ENCODE assay signal across 29 cellular contexts in genomic region chr11:27004103-27004502, GRCh38. TPM values are rescaled to one million over a fixed set of nuclear protein-coding genes. Genes with fewer than 3 reads are reported as not detected.
"Had no signal": no experiment of that assay in that cellular context is flagged by ENCODE, and none has a peak within 500 bp of the region (broad histone marks: within the 10 kb centered on the region; RNA-seq: fewer than 3 reads in every experiment).

No MANE protein-coding gene starts in this region.

- H3K4me3 ChIP-seq: MG63 had no signal

- H3K27me3 ChIP-seq: MG63 had no signal

- ATAC-seq: activated naive CD4-positive, alpha-beta T cell treated with anti-CD3 and anti-CD28 coated beads, Interleukin-2, amount 50 U/mL, for 72 hours; activated T-cell treated with anti-CD3 and anti-CD28 coated beads, Interleukin-2, amount 50 U/mL, for 4 hours had no signal

- DNase-seq: activated B cell treated with CpG ODN at 0.5 μM for 24 hours; activated CD4-positive, alpha-beta memory T cell treated with anti-CD3 and anti-CD28 coated beads for 36 hours; activated CD4-positive, alpha-beta T cell treated with anti-CD3 and anti-CD28 coated beads for 4 hours; activated CD4-positive, alpha-beta T cell treated with anti-CD3 and anti-CD28 coated beads, Interleukin-2, amount 50 U/mL, for 1 hour; activated CD4-positive, CD25-positive, alpha-beta regulatory T cell treated with anti-CD3 and anti-CD28 coated beads, Interleukin-2, amount 50 U/mL, for 72 hours; activated CD8-positive, alpha-beta memory T cell treated with anti-CD3 and anti-CD28 coated beads, Interleukin-2, amount 50 U/mL, for 4 hours; activated gamma-delta T cell treated with Interleukin-2 at 50 U/mL for 16 hours; activated naive CD4-positive, alpha-beta T cell treated with anti-CD3 and anti-CD28 coated beads for 36 hours; activated T-cell treated with anti-CD3 and anti-CD28 coated beads for 4 hours; activated T-cell treated with anti-CD3 and anti-CD28 coated beads, Interleukin-2, amount 50 U/mL, for 4 hours; anterior cingulate cortex; central memory CD4-positive, alpha-beta T cell; Kasumi-1; KG1; MG63; NCI-H1048; NCI-H146; NCI-H187 treated with DMSO at 0.1 percent for 48 hours; NCI-H2081; NCI-H446; NCI-H524 treated with DMSO at 0.1 percent for 48 hours; OCI-M1; Right ventricle myocardium superior; SW 1271; T-helper 1 cell; T-helper 2 cell; T-helper 9 cell had no signal

- H3K36me3 ChIP-seq: MG63 had no signal

RNA-seq across cellular contexts. Expression of gene FIBIN, which starts 10.2 kb away (rescaled TPM):
- total RNA-seq: activated B cell treated with CpG ODN at 0.5 μM for 24 hours; activated CD4-positive, alpha-beta memory T cell treated with anti-CD3 and anti-CD28 coated beads for 36 hours; activated naive CD4-positive, alpha-beta T cell treated with anti-CD3 and anti-CD28 coated beads for 36 hours; activated naive CD4-positive, alpha-beta T cell treated with anti-CD3 and anti-CD28 coated beads, Interleukin-2, amount 50 U/mL, for 72 hours; activated T-cell treated with anti-CD3 and anti-CD28 coated beads, Interleukin-2, amount 50 U/mL, for 4 hours; activated T-helper 1 cell treated with anti-CD3 and anti-CD28 coated beads, Interleukin-12 subunit alpha, Interleukin-12 subunit beta, Interleukin-2, Interleukin-4 antibody, amounts not matched to agents 30 ng/mL and 10 ng/mL and 1 ng/mL, durations not matched to agents 14 hours and 24 hours and 36 hours had no signal

RNA-seq across cellular contexts. Expression of gene BBOX1, which starts 36.5 kb away (rescaled TPM):
- total RNA-seq: activated B cell treated with CpG ODN at 0.5 μM for 24 hours; activated CD4-positive, alpha-beta memory T cell treated with anti-CD3 and anti-CD28 coated beads for 36 hours; activated naive CD4-positive, alpha-beta T cell treated with anti-CD3 and anti-CD28 coated beads for 36 hours; activated naive CD4-positive, alpha-beta T cell treated with anti-CD3 and anti-CD28 coated beads, Interleukin-2, amount 50 U/mL, for 72 hours; activated T-cell treated with anti-CD3 and anti-CD28 coated beads, Interleukin-2, amount 50 U/mL, for 4 hours; activated T-helper 1 cell treated with anti-CD3 and anti-CD28 coated beads, Interleukin-12 subunit alpha, Interleukin-12 subunit beta, Interleukin-2, Interleukin-4 antibody, amounts not matched to agents 30 ng/mL and 10 ng/mL and 1 ng/mL, durations not matched to agents 14 hours and 24 hours and 36 hours; Right ventricle myocardium superior had no signal
